In genomic region chr18:76771132-76771824, GRCh38 we compare ENCODE assay signal across 15 cellular contexts.
"Had no signal": no experiment of that assay in that cellular context is flagged by ENCODE, and none has a peak within 500 bp of the region (broad histone marks: within the 10 kb centered on the region; RNA-seq: fewer than 3 reads in every experiment).

No MANE protein-coding gene starts in this region.

- DNase-seq: activated CD4-positive, alpha-beta T cell treated with anti-CD3 and anti-CD28 coated beads, Interleukin-2, amount 10 ng/mL, durations not matched to agents 7 days and 5 days; activated CD4-positive, CD25-positive, alpha-beta regulatory T cell; activated T-cell treated with anti-CD3 and anti-CD28 coated beads, Interleukin-2, amount 50 U/mL, for 1 hour; brain microvascular endothelial cell; left colon; mammary epithelial cell; natural killer cell; ovary; right cardiac atrium; T-helper 2 cell; tibial artery had no signal

- H3K27me3 Mint-ChIP-seq: dendritic cell treated with granulocyte-macrophage colony-stimulating factor and Interleukin-4, amounts not matched to agents 40 ng/mL and 50 ng/mL, for 4 days had no signal

- H3K4me1 ChIP-seq: esophagus muscularis mucosa, tibial artery had no signal

- H3K36me3 Mint-ChIP-seq: stimulated activated memory B cell treated with anti-CD40 and anti-IgM and Interleukin-4, amounts not matched to agents 10 μg/mL and 1 μg/mL and 100 μg/mL, for 72 hours had no signal

- H3K4me3 Mint-ChIP-seq: activated CD4-positive, alpha-beta T cell treated with anti-CD3 and anti-CD28 coated beads, Interleukin-2, amount 10 ng/mL, durations not matched to agents 7 days and 5 days; dendritic cell treated with granulocyte-macrophage colony-stimulating factor and Interleukin-4, amounts not matched to agents 40 ng/mL and 50 ng/mL, for 4 days; natural killer cell; stimulated activated memory B cell treated with anti-CD40 and anti-IgM and Interleukin-4, amounts not matched to agents 10 μg/mL and 1 μg/mL and 100 μg/mL, for 72 hours had no signal

- H3K27ac Mint-ChIP-seq: activated CD4-positive, alpha-beta T cell treated with anti-CD3 and anti-CD28 coated beads, Interleukin-2, amount 10 ng/mL, durations not matched to agents 7 days and 5 days; activated naive CD4-positive, alpha-beta T cell treated with anti-CD3 and anti-CD28 coated beads, Interleukin-2, amount 50 U/mL, for 72 hours; dendritic cell treated with granulocyte-macrophage colony-stimulating factor and Interleukin-4, amounts not matched to agents 40 ng/mL and 50 ng/mL, for 4 days; natural killer cell; stimulated activated memory B cell treated with anti-CD40 and anti-IgM and Interleukin-4, amounts not matched to agents 10 μg/mL and 1 μg/mL and 100 μg/mL, for 72 hours had no signal

- H3K36me3 ChIP-seq: brain microvascular endothelial cell, esophagus muscularis mucosa, ovary, tibial artery had no signal

- H3K27me3 ChIP-seq: brain microvascular endothelial cell, ovary had no signal

- H3K27ac ChIP-seq: brain microvascular endothelial cell, ovary, tibial artery had no signal

- H3K4me3 ChIP-seq: esophagus muscularis mucosa, ovary, tibial artery had no signal

- H3K4me1 Mint-ChIP-seq: stimulated activated memory B cell treated with anti-CD40 and anti-IgM and Interleukin-4, amounts not matched to agents 10 μg/mL and 1 μg/mL and 100 μg/mL, for 72 hours had no signal

- ATAC-seq: activated naive CD4-positive, alpha-beta T cell treated with anti-CD3 and anti-CD28 coated beads, Interleukin-2, amount 50 U/mL, for 72 hours; left colon; natural killer cell; right cardiac atrium; stimulated activated memory B cell treated with anti-CD40 and anti-IgM and Interleukin-4, amounts not matched to agents 10 μg/mL and 1 μg/mL and 100 μg/mL, for 72 hours had no signal

- H3K9me3 ChIP-seq: ovary, tibial artery had no signal
